In the genomic region with DNA sequence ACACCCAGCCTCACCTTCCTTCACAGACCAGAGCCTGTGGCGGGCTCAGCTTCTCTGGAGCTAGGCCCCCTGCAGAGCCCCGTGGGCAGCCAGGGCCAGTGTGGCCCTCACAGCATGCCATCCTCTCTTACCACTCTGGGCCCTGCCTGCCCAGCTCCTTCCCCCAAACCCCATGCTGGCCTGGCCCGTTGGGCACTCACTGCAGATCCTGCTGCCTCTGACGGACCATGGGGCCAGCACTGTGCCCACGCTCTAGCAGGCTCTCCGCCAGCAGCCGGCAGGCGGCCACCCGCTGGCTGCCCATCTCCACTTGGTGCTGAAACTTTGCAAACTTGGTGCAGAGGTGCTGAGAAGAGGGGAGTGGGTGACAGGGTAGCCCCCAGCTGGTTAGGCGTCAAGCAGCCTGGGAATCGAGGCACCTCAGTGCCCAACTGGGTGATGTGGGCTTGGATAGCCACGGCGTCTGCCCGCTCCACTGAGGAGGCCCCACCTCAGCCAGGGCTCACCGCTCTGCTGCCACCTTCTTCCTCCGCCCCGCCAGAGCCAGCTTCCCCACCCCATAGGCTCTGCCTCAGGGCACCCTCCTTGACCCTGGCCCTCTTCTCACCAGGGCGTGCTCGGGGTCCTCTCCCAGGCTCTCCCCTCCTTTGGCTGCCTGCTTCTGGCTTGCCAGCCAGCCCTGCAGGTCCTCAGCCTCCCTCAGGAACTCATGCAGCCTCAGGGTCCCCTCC, we compare ENCODE assay signal across 26 cellular contexts. TPM values are rescaled to one million over a fixed set of nuclear protein-coding genes. Genes with fewer than 3 reads are reported as not detected.
DNase-seq lines count a peak whose midpoint lies in the region; ATAC-seq and TF ChIP-seq lines count a peak whose summit lies in the region.
"Had no signal": no experiment of that assay in that cellular context is flagged by ENCODE, and none has a peak within 500 bp of the region (broad histone marks: within the 10 kb centered on the region; RNA-seq: fewer than 3 reads in every experiment).

No MANE protein-coding gene starts in this region.

- DNase-seq in T-helper 1 cell (no peak), Right ventricle myocardium inferior (ENCODE audit: missing footprints) (no peak), right cardiac atrium (no peak), sciatic nerve (ENCODE audit: low spot score) (no peak), MCF 10A (ENCODE audit: unreplicated experiment) (no peak)
- no peak for DNase-seq in activated T-helper 1 cell treated with anti-CD3 and anti-CD28 coated beads, Interleukin-12 subunit alpha, Interleukin-12 subunit beta, Interleukin-2, Interleukin-4 antibody, amounts not matched to agents 30 ng/mL and 10 ng/mL and 1 ng/mL, durations not matched to agents 14 hours and 24 hours and 36 hours (ENCODE audit: low spot score)
- DNase-seq: dermis blood vessel endothelial cell, gastrocnemius medialis, mesendoderm, NCI-H1417 treated with DMSO at 0.1 percent for 48 hours, NCI-H2081, NCI-H345, NCI-H748 treated with DMSO at 0.1 percent for 48 hours, SK-N-SH, spleen had no signal

- peaks cover 2% of the 10 kb centered on the region for H3K4me1 Mint-ChIP-seq in T-helper 1 cell treated with Interleukin-12 subunit alpha and Interleukin-12 subunit beta and Interleukin-4 antibody, amounts not matched to agents 30 μg/mL and 1 μg/mL, for 36 hours (ENCODE audit: low read depth)
- peaks cover 18% of the 10 kb centered on the region for H3K4me1 Mint-ChIP-seq in activated T-helper 1 cell treated with anti-CD3 and anti-CD28 coated beads, Interleukin-12 subunit alpha, Interleukin-12 subunit beta, Interleukin-2, Interleukin-4 antibody, amounts not matched to agents 30 ng/mL and 10 ng/mL and 1 ng/mL, durations not matched to agents 14 hours and 24 hours and 36 hours (ENCODE audit: low read depth)
- H3K4me1 Mint-ChIP-seq in MCF 10A (ENCODE audit: insufficient read depth, unreplicated experiment): peaks cover 18% of the 10 kb centered on the region
- H3K4me1 Mint-ChIP-seq: immature natural killer cell had no signal

- intact Hi-C loops in Right ventricle myocardium inferior (cut with DNase I): no loop called here
- intact Hi-C loops in right cardiac atrium (cut with DNase I): no loop called here
- intact Hi-C loops in activated T-helper 1 cell treated with anti-CD3 and anti-CD28 coated beads, Interleukin-12 subunit alpha, Interleukin-12 subunit beta, Interleukin-2, Interleukin-4 antibody, amounts not matched to agents 30 ng/mL and 10 ng/mL and 1 ng/mL, durations not matched to agents 14 hours and 24 hours and 36 hours (cut with micrococcal nuclease): no loop called here
- intact Hi-C loops in sciatic nerve (cut with DNase I): no loop called here
- intact Hi-C loops in MCF 10A (cut with micrococcal nuclease): no loop called here

- H3K4me3 Mint-ChIP-seq in T-helper 1 cell treated with Interleukin-12 subunit alpha and Interleukin-12 subunit beta and Interleukin-4 antibody, amounts not matched to agents 30 μg/mL and 1 μg/mL, for 36 hours: no peak overlapping the region
- H3K4me3 Mint-ChIP-seq in activated T-helper 1 cell treated with anti-CD3 and anti-CD28 coated beads, Interleukin-12 subunit alpha, Interleukin-12 subunit beta, Interleukin-2, Interleukin-4 antibody, amounts not matched to agents 30 ng/mL and 10 ng/mL and 1 ng/mL, durations not matched to agents 14 hours and 24 hours and 36 hours: no peak overlapping the region
- no peak overlapping the region for H3K4me3 Mint-ChIP-seq in MCF 10A (ENCODE audit: unreplicated experiment)
- H3K4me3 Mint-ChIP-seq: activated naive CD8-positive, alpha-beta T cell had no signal

- ATAC-seq in Right ventricle myocardium inferior (peak; percentile 14), right cardiac atrium (no peak), sciatic nerve (peak; percentile 18), HG02884 (IDR thresholded peaks at IDR 0.05; ENCODE audit: unreplicated experiment) (no peak)
- ATAC-seq: gastrocnemius medialis, GM12878 had no signal

- BruUV-seq in MCF 10A (replicated peaks; lab: Mats Ljungman, UMichigan): no TSS peak

- CTCF ChIA-PET in MCF 10A (lab: Yijun Ruan, JAX): interaction anchor here (0.7 kb wide), 1 partner anchor 23 kb away, joined by 3 read pairs; no protein-coding TSS in a partner anchor

- H3K27ac ChIP-seq in right cardiac atrium (ENCODE audit: low read length): no peak overlapping the region
- H3K27ac ChIP-seq: 22Rv1, gastrocnemius medialis, hepatocyte, KMS-11, spleen, VCaP had no signal

- H3K4me3 ChIP-seq in right cardiac atrium (ENCODE audit: low read length): no peak overlapping the region
- H3K4me3 ChIP-seq: gastrocnemius medialis, GM12878, HAP-1, hepatocyte, spleen, tibial nerve had no signal

- H3K9me3 ChIP-seq in right cardiac atrium (ENCODE audit: control insufficient read depth, low read length): no peaks in the 10 kb centered on the region
- H3K9me3 ChIP-seq: gastrocnemius medialis, HAP-1, SK-N-SH, spleen, tibial nerve had no signal

- H3K36me3 Mint-ChIP-seq in T-helper 1 cell treated with Interleukin-12 subunit alpha and Interleukin-12 subunit beta and Interleukin-4 antibody, amounts not matched to agents 30 μg/mL and 1 μg/mL, for 36 hours (ENCODE audit: low read depth): peaks cover 2% of the 10 kb centered on the region
- H3K36me3 Mint-ChIP-seq in activated T-helper 1 cell treated with anti-CD3 and anti-CD28 coated beads, Interleukin-12 subunit alpha, Interleukin-12 subunit beta, Interleukin-2, Interleukin-4 antibody, amounts not matched to agents 30 ng/mL and 10 ng/mL and 1 ng/mL, durations not matched to agents 14 hours and 24 hours and 36 hours (ENCODE audit: low read depth): peaks cover 5% of the 10 kb centered on the region
- no peaks in the 10 kb centered on the region for H3K36me3 Mint-ChIP-seq in MCF 10A (ENCODE audit: insufficient read depth, unreplicated experiment)
- H3K36me3 Mint-ChIP-seq: activated naive CD8-positive, alpha-beta T cell; immature natural killer cell had no signal

- no peaks in the 10 kb centered on the region for H3K9me3 Mint-ChIP-seq in T-helper 1 cell treated with Interleukin-12 subunit alpha and Interleukin-12 subunit beta and Interleukin-4 antibody, amounts not matched to agents 30 μg/mL and 1 μg/mL, for 36 hours
- H3K9me3 Mint-ChIP-seq in activated T-helper 1 cell treated with anti-CD3 and anti-CD28 coated beads, Interleukin-12 subunit alpha, Interleukin-12 subunit beta, Interleukin-2, Interleukin-4 antibody, amounts not matched to agents 30 ng/mL and 10 ng/mL and 1 ng/mL, durations not matched to agents 14 hours and 24 hours and 36 hours: no peaks in the 10 kb centered on the region
- H3K9me3 Mint-ChIP-seq in MCF 10A (ENCODE audit: unreplicated experiment): no peaks in the 10 kb centered on the region
- H3K9me3 Mint-ChIP-seq: immature natural killer cell had no signal

- no peak for TF ChIP-seq CTCF in MCF 10A (IDR thresholded peaks at IDR 0.05; ENCODE audit: unreplicated experiment)

- H3K4me1 ChIP-seq in right cardiac atrium (ENCODE audit: control insufficient read depth, insufficient read depth, low read length): no peaks in the 10 kb centered on the region
- H3K4me1 ChIP-seq: gastrocnemius medialis, HAP-1, spleen had no signal

- POLR2A ChIA-PET in MCF 10A (lab: Yijun Ruan, JAX): interaction anchor here (0.6 kb wide), 2 partner anchors 18 to 30 kb away, joined by 3 read pairs; no protein-coding TSS in a partner anchor

- H3K27me3 Mint-ChIP-seq in T-helper 1 cell treated with Interleukin-12 subunit alpha and Interleukin-12 subunit beta and Interleukin-4 antibody, amounts not matched to agents 30 μg/mL and 1 μg/mL, for 36 hours (ENCODE audit: low read depth): no peaks in the 10 kb centered on the region
- peaks cover 2% of the 10 kb centered on the region for H3K27me3 Mint-ChIP-seq in activated T-helper 1 cell treated with anti-CD3 and anti-CD28 coated beads, Interleukin-12 subunit alpha, Interleukin-12 subunit beta, Interleukin-2, Interleukin-4 antibody, amounts not matched to agents 30 ng/mL and 10 ng/mL and 1 ng/mL, durations not matched to agents 14 hours and 24 hours and 36 hours (ENCODE audit: insufficient read depth)
- no peaks in the 10 kb centered on the region for H3K27me3 Mint-ChIP-seq in MCF 10A (ENCODE audit: insufficient read depth, unreplicated experiment)
- H3K27me3 Mint-ChIP-seq: activated naive CD8-positive, alpha-beta T cell had no signal

- WGBS in right cardiac atrium: 93% methylated on average over 19 of the region's 19 CpGs

- peak overlapping the region; percentile 96 for H3K27ac Mint-ChIP-seq in T-helper 1 cell treated with Interleukin-12 subunit alpha and Interleukin-12 subunit beta and Interleukin-4 antibody, amounts not matched to agents 30 μg/mL and 1 μg/mL, for 36 hours
- peak overlapping the region; percentile 83 for H3K27ac Mint-ChIP-seq in activated T-helper 1 cell treated with anti-CD3 and anti-CD28 coated beads, Interleukin-12 subunit alpha, Interleukin-12 subunit beta, Interleukin-2, Interleukin-4 antibody, amounts not matched to agents 30 ng/mL and 10 ng/mL and 1 ng/mL, durations not matched to agents 14 hours and 24 hours and 36 hours
- no peak overlapping the region for H3K27ac Mint-ChIP-seq in MCF 10A (ENCODE audit: low read depth, unreplicated experiment)

- no peaks in the 10 kb centered on the region for H3K27me3 ChIP-seq in right cardiac atrium (ENCODE audit: control insufficient read depth, insufficient read depth)
- H3K27me3 ChIP-seq: gastrocnemius medialis, hepatocyte, tibial nerve had no signal

RNA-seq across cellular contexts. Expression of gene SPTBN5, which starts 22.5 kb away (rescaled TPM):
- total RNA-seq in Right ventricle myocardium inferior: 3.5 TPM
- 1 to 10 TPM; 1.7 to 4.3 (median 3.8) TPM for total RNA-seq in right cardiac atrium
- polyA plus RNA-seq in right cardiac atrium: 2.3 TPM
- 1.2 and 1.9 TPM in 2 replicates for total RNA-seq in activated T-helper 1 cell treated with anti-CD3 and anti-CD28 coated beads, Interleukin-12 subunit alpha, Interleukin-12 subunit beta, Interleukin-2, Interleukin-4 antibody, amounts not matched to agents 30 ng/mL and 10 ng/mL and 1 ng/mL, durations not matched to agents 14 hours and 24 hours and 36 hours
- 35.0 TPM for total RNA-seq in sciatic nerve
- 1.1 TPM in 2 replicates for total RNA-seq in MCF 10A (2022)

RNA-seq across cellular contexts. Expression of gene PLA2G4B, which starts 32.7 kb away (rescaled TPM):
- total RNA-seq in Right ventricle myocardium inferior (5.8 TPM), right cardiac atrium (1 to 10 TPM; 1.8 to 7.1 (median 5.8) TPM), sciatic nerve (9.8 TPM), MCF 10A (2022) (3.8 and 5.0 TPM in 2 replicates)
- 3.9 TPM for polyA plus RNA-seq in right cardiac atrium
- 6.0 and 6.7 TPM in 2 replicates for total RNA-seq in activated T-helper 1 cell treated with anti-CD3 and anti-CD28 coated beads, Interleukin-12 subunit alpha, Interleukin-12 subunit beta, Interleukin-2, Interleukin-4 antibody, amounts not matched to agents 30 ng/mL and 10 ng/mL and 1 ng/mL, durations not matched to agents 14 hours and 24 hours and 36 hours

RNA-seq across cellular contexts. Expression of gene JMJD7, which starts 43.4 kb away (rescaled TPM):
- 12.6 TPM for total RNA-seq in Right ventricle myocardium inferior
- 10 to 100 TPM in 3 of 4 donors, 1 to 10 TPM in 1; 8.5 to 17.2 (median 16.2) TPM for total RNA-seq in right cardiac atrium
- polyA plus RNA-seq in right cardiac atrium: 16.5 TPM
- 14.2 and 17.8 TPM in 2 replicates for total RNA-seq in activated T-helper 1 cell treated with anti-CD3 and anti-CD28 coated beads, Interleukin-12 subunit alpha, Interleukin-12 subunit beta, Interleukin-2, Interleukin-4 antibody, amounts not matched to agents 30 ng/mL and 10 ng/mL and 1 ng/mL, durations not matched to agents 14 hours and 24 hours and 36 hours
- total RNA-seq in sciatic nerve: 18.5 TPM
- total RNA-seq in MCF 10A (2022): 9.2 and 13.3 TPM in 2 replicates

Comparison
In these comparisons a context has a peak if more than half of its experiments do, and no peak if none do; other contexts are left out.
1. ATAC-seq: peak in Right ventricle myocardium inferior (single experiment) and sciatic nerve (single experiment); none in right cardiac atrium (0 of 2) and HG02884 (single experiment).